Comparison of ENCODE assay signal across 27 cellular contexts in genomic region chr15:24916305-24917009, GRCh38. TPM values are rescaled to one million over a fixed set of nuclear protein-coding genes. Genes with fewer than 3 reads are reported as not detected.
DNase-seq lines count a peak whose midpoint lies in the region; ATAC-seq lines count a peak whose summit lies in the region.
"Had no signal": no experiment of that assay in that cellular context is flagged by ENCODE, and none has a peak within 500 bp of the region (broad histone marks: within the 10 kb centered on the region; RNA-seq: fewer than 3 reads in every experiment).

No MANE protein-coding gene starts in this region.

- no peak overlapping the region for H3K4me3 Mint-ChIP-seq in activated naive CD4-positive, alpha-beta T cell treated with anti-CD3 and anti-CD28 coated beads, Interleukin-2, amount 10 ng/mL, durations not matched to agents 7 days and 5 days
- H3K4me3 Mint-ChIP-seq in activated CD8-positive, alpha-beta T cell treated with anti-CD3 and anti-CD28 coated beads, Interleukin-2, amount 10 ng/mL, durations not matched to agents 7 days and 5 days = no peak overlapping the region
- H3K4me3 Mint-ChIP-seq: mesothelial cell of epicardium; naive thymus-derived CD4-positive, alpha-beta T cell had no signal

- H4K91ac ChIP-seq in mesenchymal stem cell (ENCODE audit: low read length) = no peak overlapping the region

- no peak overlapping the region for H3K4ac ChIP-seq in mesenchymal stem cell (ENCODE audit: low read depth in 1 of 2, low read length in 2 of 2)

- no peak overlapping the region for H3K14ac ChIP-seq in mesenchymal stem cell (ENCODE audit: low read length in 2 of 2)

- 82% methylated on average over 7 of the region's 8 CpGs for WGBS in mesenchymal stem cell

- CTCF ChIA-PET in activated naive CD4-positive, alpha-beta T cell treated with anti-CD3 and anti-CD28 coated beads, Interleukin-2, amount 10 ng/mL, durations not matched to agents 7 days and 5 days (lab: Charles Lee) = no interaction called here
- CTCF ChIA-PET in activated CD8-positive, alpha-beta T cell treated with anti-CD3 and anti-CD28 coated beads, Interleukin-2, amount 10 ng/mL, durations not matched to agents 7 days and 5 days (lab: Charles Lee) = no interaction called here

- H3K4me1 ChIP-seq in mesenchymal stem cell (ENCODE audit: control insufficient read depth, insufficient read depth, low read depth, low read length) = no peaks in the 10 kb centered on the region
- H3K4me1 ChIP-seq: BE2C, esophagus squamous epithelium, left ventricle myocardium inferior, upper lobe of right lung had no signal

- no peak overlapping the region for H2BK15ac ChIP-seq in mesenchymal stem cell (ENCODE audit: low read depth, poor library complexity, severe bottlenecking)

- no peak overlapping the region for H2AFZ ChIP-seq in mesenchymal stem cell (ENCODE audit: low read depth, low read length)

- no peak overlapping the region for H2BK12ac ChIP-seq in mesenchymal stem cell (ENCODE audit: low read length in 2 of 2)

- peaks cover 50% of the 10 kb centered on the region for H3K9me3 Mint-ChIP-seq in activated naive CD4-positive, alpha-beta T cell treated with anti-CD3 and anti-CD28 coated beads, Interleukin-2, amount 10 ng/mL, durations not matched to agents 7 days and 5 days
- H3K9me3 Mint-ChIP-seq in activated CD8-positive, alpha-beta T cell treated with anti-CD3 and anti-CD28 coated beads, Interleukin-2, amount 10 ng/mL, durations not matched to agents 7 days and 5 days (ENCODE audit: insufficient read depth) = peaks cover 36% of the 10 kb centered on the region

- H3K27me3 ChIP-seq in mesenchymal stem cell (ENCODE audit: control insufficient read depth in 1 of 2, insufficient read depth in 1 of 2, low read length in 2 of 2) = no peaks in the 10 kb centered on the region
- H3K27me3 ChIP-seq: BE2C, cardiac muscle cell, esophagus squamous epithelium, upper lobe of right lung had no signal

- no peak overlapping the region for H2AK5ac ChIP-seq in mesenchymal stem cell (ENCODE audit: low read length, severe bottlenecking)

- H3K36me3 ChIP-seq in mesenchymal stem cell (ENCODE audit: control insufficient read depth in 1 of 2, insufficient read depth in 2 of 2, low read depth in 1 of 2, low read length in 2 of 2) = no peaks in the 10 kb centered on the region
- H3K36me3 ChIP-seq: BE2C, esophagus squamous epithelium, left ventricle myocardium inferior, upper lobe of right lung, WERI-Rb-1 had no signal

- no peak overlapping the region for H3K27ac ChIP-seq in mesenchymal stem cell (ENCODE audit: low read length, poor library complexity, severe bottlenecking)
- H3K27ac ChIP-seq: cardiac muscle cell, esophagus squamous epithelium, left ventricle myocardium inferior, RWPE1, SK-N-MC, skin epidermis, upper lobe of right lung, WERI-Rb-1 had no signal

- no peak overlapping the region for H3K18ac ChIP-seq in mesenchymal stem cell (ENCODE audit: low read depth in 1 of 2, low read length in 2 of 2)

- no peaks in the 10 kb centered on the region for H3K79me1 ChIP-seq in mesenchymal stem cell (replicated peaks; ENCODE audit: low read length, poor library complexity, severe bottlenecking)

- no peak overlapping the region for H3K23ac ChIP-seq in mesenchymal stem cell (ENCODE audit: low read length in 2 of 2)

- H2BK120ac ChIP-seq in mesenchymal stem cell (ENCODE audit: low read depth, low read length) = no peak overlapping the region

- peak; percentile 21 for DNase-seq in activated naive CD4-positive, alpha-beta T cell treated with anti-CD3 and anti-CD28 coated beads, Interleukin-2, amount 10 ng/mL, durations not matched to agents 7 days and 5 days
- DNase-seq in activated naive CD4-positive, alpha-beta T cell treated with Interleukin-2 at 50 U/mL for 16 hours = no peak
- DNase-seq in MV-4-11 (lab: John Stamatoyannopoulos, UW) (peak; percentile 90), mesenchymal stem cell (no peak)
- peak; percentile 54 for DNase-seq in activated CD8-positive, alpha-beta T cell treated with anti-CD3 and anti-CD28 coated beads, Interleukin-2, amount 10 ng/mL, durations not matched to agents 7 days and 5 days
- no peak for DNase-seq in NK-92 treated with Interleukin-12 subunit alpha and Interleukin-12 subunit beta, amount 100 ng/mL, for 24 hours (lab: John Stamatoyannopoulos, UW)
- DNase-seq: activated CD4-positive, alpha-beta T cell treated with anti-CD3 and anti-CD28 coated beads, Interleukin-2, amount 50 U/mL, for 4 hours; activated naive CD4-positive, alpha-beta T cell; activated T-cell treated with anti-CD3 and anti-CD28 coated beads, Interleukin-2, amount 50 U/mL, for 1 hour; BE2C; esophagus squamous epithelium; hippocampal formation; IMR-90; left ventricle myocardium inferior; NCI-H187; NCI-H526; stimulated activated CD4-positive, alpha-beta T cell treated with anti-CD3 and anti-CD28 coated beads, Interleukin-1b, Interleukin-23, amount 100 ng/mL, for 48 hours; upper lobe of right lung; WERI-Rb-1 had no signal

- H3K36me3 Mint-ChIP-seq in activated naive CD4-positive, alpha-beta T cell treated with anti-CD3 and anti-CD28 coated beads, Interleukin-2, amount 10 ng/mL, durations not matched to agents 7 days and 5 days = no peaks in the 10 kb centered on the region
- H3K36me3 Mint-ChIP-seq in activated CD8-positive, alpha-beta T cell treated with anti-CD3 and anti-CD28 coated beads, Interleukin-2, amount 10 ng/mL, durations not matched to agents 7 days and 5 days (ENCODE audit: low read depth) = peaks cover 3% of the 10 kb centered on the region

- H3K4me1 Mint-ChIP-seq in activated naive CD4-positive, alpha-beta T cell treated with anti-CD3 and anti-CD28 coated beads, Interleukin-2, amount 10 ng/mL, durations not matched to agents 7 days and 5 days = peaks cover 4% of the 10 kb centered on the region
- H3K4me1 Mint-ChIP-seq in activated CD8-positive, alpha-beta T cell treated with anti-CD3 and anti-CD28 coated beads, Interleukin-2, amount 10 ng/mL, durations not matched to agents 7 days and 5 days (ENCODE audit: low read depth) = peaks cover 11% of the 10 kb centered on the region

- POLR2A ChIA-PET in activated CD8-positive, alpha-beta T cell treated with anti-CD3 and anti-CD28 coated beads, Interleukin-2, amount 10 ng/mL, durations not matched to agents 7 days and 5 days (lab: Charles Lee) = no interaction called here

- no peak overlapping the region for H3K27ac Mint-ChIP-seq in activated naive CD4-positive, alpha-beta T cell treated with anti-CD3 and anti-CD28 coated beads, Interleukin-2, amount 10 ng/mL, durations not matched to agents 7 days and 5 days
- H3K27ac Mint-ChIP-seq in activated CD8-positive, alpha-beta T cell treated with anti-CD3 and anti-CD28 coated beads, Interleukin-2, amount 10 ng/mL, durations not matched to agents 7 days and 5 days = no peak overlapping the region
- H3K27ac Mint-ChIP-seq: mesothelial cell of epicardium had no signal

- H3K4me3 ChIP-seq in mesenchymal stem cell (ENCODE audit: insufficient read depth in 1 of 2, low read depth in 1 of 2, low read length in 2 of 2) = no peak overlapping the region
- H3K4me3 ChIP-seq: cardiac muscle cell, esophagus squamous epithelium, left ventricle myocardium inferior, SK-N-MC, skin epidermis, upper lobe of right lung had no signal

- H3K27me3 Mint-ChIP-seq in activated naive CD4-positive, alpha-beta T cell treated with anti-CD3 and anti-CD28 coated beads, Interleukin-2, amount 10 ng/mL, durations not matched to agents 7 days and 5 days = no peaks in the 10 kb centered on the region
- no peaks in the 10 kb centered on the region for H3K27me3 Mint-ChIP-seq in activated CD8-positive, alpha-beta T cell treated with anti-CD3 and anti-CD28 coated beads, Interleukin-2, amount 10 ng/mL, durations not matched to agents 7 days and 5 days (ENCODE audit: low read depth)
- H3K27me3 Mint-ChIP-seq: naive thymus-derived CD4-positive, alpha-beta T cell had no signal

- peaks cover 23% of the 10 kb centered on the region for H3K9me3 ChIP-seq in mesenchymal stem cell (ENCODE audit: control insufficient read depth, low read length)
- H3K9me3 ChIP-seq: BE2C, left ventricle myocardium inferior, upper lobe of right lung had no signal

- no peak for ATAC-seq in activated CD8-positive, alpha-beta T cell treated with anti-CD3 and anti-CD28 coated beads, Interleukin-2, amount 10 ng/mL, durations not matched to agents 7 days and 5 days
- no peak for ATAC-seq in GM18868 (IDR thresholded peaks at IDR 0.05; ENCODE audit: unreplicated experiment)
- no peak for ATAC-seq in GM19328 (IDR thresholded peaks at IDR 0.05; ENCODE audit: unreplicated experiment)
- ATAC-seq: naive thymus-derived CD4-positive, alpha-beta T cell; upper lobe of right lung had no signal

- H4K8ac ChIP-seq in mesenchymal stem cell (ENCODE audit: low read length) = no peak overlapping the region

- H3K4me2 ChIP-seq in mesenchymal stem cell (ENCODE audit: low read length, poor library complexity, severe bottlenecking) = no peak overlapping the region

- H2BK5ac ChIP-seq in mesenchymal stem cell (ENCODE audit: low read depth, low read length, poor library complexity, severe bottlenecking) = no peak overlapping the region

- H3K9ac ChIP-seq in mesenchymal stem cell (ENCODE audit: low read length) = no peak overlapping the region

RNA-seq across cellular contexts. Expression of gene SNRPN, which starts 38.3 kb away (rescaled TPM):
- total RNA-seq in activated CD8-positive, alpha-beta T cell treated with anti-CD3 and anti-CD28 coated beads, Interleukin-2, amount 10 ng/mL, durations not matched to agents 7 days and 5 days = 10 to 100 TPM; 54.2 to 61.4 TPM
- polyA plus RNA-seq in mesenchymal stem cell (2013, experiment 1 of 2) = 102 TPM
- polyA plus RNA-seq in mesenchymal stem cell (2013, experiment 2 of 2) = 104 TPM

RNA-seq across cellular contexts. Expression of gene SNURF, which starts 38.3 kb away (rescaled TPM):
- 10 to 100 TPM in 1 of 2 experiments, 1 to 10 TPM in 1; 6.2 to 10.3 TPM for total RNA-seq in activated CD8-positive, alpha-beta T cell treated with anti-CD3 and anti-CD28 coated beads, Interleukin-2, amount 10 ng/mL, durations not matched to agents 7 days and 5 days
- 50.3 TPM for polyA plus RNA-seq in mesenchymal stem cell (2013, experiment 1 of 2)
- polyA plus RNA-seq in mesenchymal stem cell (2013, experiment 2 of 2) = 47.2 TPM

Comparison
In these comparisons a context has a peak if more than half of its experiments do, and no peak if none do; other contexts are left out.
1. DNase-seq: peak in activated naive CD4-positive, alpha-beta T cell treated with anti-CD3 and anti-CD28 coated beads, Interleukin-2, amount 10 ng/mL, durations not matched to agents 7 days and 5 days (single experiment), MV-4-11 (single experiment) and activated CD8-positive, alpha-beta T cell treated with anti-CD3 and anti-CD28 coated beads, Interleukin-2, amount 10 ng/mL, durations not matched to agents 7 days and 5 days (single experiment); none in activated naive CD4-positive, alpha-beta T cell treated with Interleukin-2 at 50 U/mL for 16 hours (single experiment), NK-92 treated with Interleukin-12 subunit alpha and Interleukin-12 subunit beta, amount 100 ng/mL, for 24 hours (single experiment) and mesenchymal stem cell (single experiment).